ENCODE assay signal across 8 cellular contexts in the genomic region with DNA sequence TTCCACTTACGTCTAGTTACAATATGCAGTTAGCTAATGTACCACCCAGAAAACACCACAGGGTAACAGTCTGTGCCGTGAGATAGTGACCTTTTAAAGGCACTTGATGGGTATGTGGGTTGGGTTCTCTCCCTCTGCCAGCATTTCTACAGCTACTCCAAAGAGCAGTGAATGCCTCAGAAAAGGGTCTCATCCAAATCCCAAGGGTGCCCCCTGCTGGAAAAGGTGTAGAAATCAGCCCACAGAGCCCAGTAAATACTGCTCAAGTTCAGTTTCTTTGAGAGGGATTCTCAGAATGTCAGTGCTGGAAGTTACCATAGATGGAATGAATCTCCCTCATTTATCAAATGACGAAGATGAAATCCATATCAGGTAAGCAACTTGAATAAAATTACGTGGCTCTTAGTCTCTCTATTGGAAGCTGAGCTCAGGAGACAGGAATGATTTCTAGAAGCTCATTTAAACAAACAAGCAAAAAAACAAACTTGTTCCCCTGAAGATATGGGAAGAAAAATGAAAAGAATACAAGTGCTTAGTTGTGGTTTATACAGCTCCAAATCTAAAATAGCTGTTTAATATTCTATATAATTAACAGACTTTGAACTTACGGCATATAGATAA. TPM values are rescaled to one million over a fixed set of nuclear protein-coding genes. Genes with fewer than 3 reads are reported as not detected.
DNase-seq lines count a peak whose midpoint lies in the region; ATAC-seq and TF ChIP-seq lines count a peak whose summit lies in the region.

No MANE protein-coding gene starts in this region.

- DNase-seq in GM03348 (ENCODE audit: low spot score) (peak; percentile 68), HCEC 1CT (peak; percentile 51), NB4 (ENCODE audit: low read depth) (peak; percentile 89), T-helper 2 cell (peak in 4 of 5 experiments; percentile 15 to 69 (median 24)), anterior cingulate cortex (lab: John Stamatoyannopoulos, UW) (peak in 47 of 58 donors; percentile 1 to 79 (median 37)), hypothalamus (lab: John Stamatoyannopoulos, UW) (peak in 43 of 51 donors; percentile 3 to 87 (median 35)), spleen (no peak)

- TF ChIP-seq CTCF in NB4 (IDR thresholded peaks at IDR 0.05; ENCODE audit: low read depth, low read length) (peak; percentile 62), spleen (IDR thresholded peaks at IDR 0.05 in 8 of 11, conservative IDR thresholded peaks at IDR 0.05 in 3 of 11) (peak; percentile 29 to 79 (median 65))

- H3K9me3 ChIP-seq in spleen = no peaks in the 10 kb centered on the region

- ATAC-seq in HG03097 (IDR thresholded peaks at IDR 0.05; ENCODE audit: low FRiP score, unreplicated experiment) = no peak

- intact Hi-C loops in spleen (cut with DNase I; ENCODE audit: low total_unique reads) = loop anchor here (10.0 kb wide), 1 partner anchor 116 kb away; no protein-coding TSS in a partner anchor

- H3K27me3 ChIP-seq in spleen (replicated peaks in 1 of 7) = no peaks in the 10 kb centered on the region

- WGBS in spleen, 5 donors = 32 to 36% (median 34%) methylated on average over 5 of the region's 5 CpGs

- H3K4me3 ChIP-seq in NB4 (ENCODE audit: low read depth, low read length) = no peak overlapping the region
- no peak overlapping the region for H3K4me3 ChIP-seq in spleen

- peaks cover 0 to 17% (median 0%) of the 10 kb centered on the region in 6 donors for H3K4me1 ChIP-seq in spleen

- no peaks in the 10 kb centered on the region for H3K36me3 ChIP-seq in spleen

- TF ChIP-seq POLR2A in NB4 (IDR thresholded peaks at IDR 0.05; ENCODE audit: extremely low read depth, insufficient read length) (no peak), spleen (IDR thresholded peaks at IDR 0.05) (no peak)

- H3K27ac ChIP-seq in spleen = no peak overlapping the region

RNA-seq across cellular contexts. Expression of a gene that starts 9.5 kb away (rescaled TPM):
- total RNA-seq in spleen = 1 to 10 TPM in 2 of 7 donors, under 1 TPM in 4, not detected in 1; 0.32 to 1.9 (median 0.51) TPM
- under 1 TPM; 0.26 to 0.48 (median 0.28) TPM for polyA plus RNA-seq in spleen

RNA-seq across cellular contexts. Expression of a gene that starts 38.6 kb away (rescaled TPM):
- under 1 TPM in 5 of 7 donors, not detected in 2; 0.23 to 0.94 (median 0.41) TPM for total RNA-seq in spleen
- under 1 TPM; 0.33 to 0.86 (median 0.44) TPM for polyA plus RNA-seq in spleen
